Comparison of ENCODE assay signal across 16 cellular contexts in genomic region chr3:196872316-196872715, GRCh38. TPM values are rescaled to one million over a fixed set of nuclear protein-coding genes. Genes with fewer than 3 reads are reported as not detected.
DNase-seq lines count a peak whose midpoint lies in the region; ATAC-seq and TF ChIP-seq lines count a peak whose summit lies in the region.
"Had no signal": no experiment of that assay in that cellular context is flagged by ENCODE, and none has a peak within 500 bp of the region (broad histone marks: within the 10 kb centered on the region; RNA-seq: fewer than 3 reads in every experiment).

No MANE protein-coding gene starts in this region.

- H3K4me1 Mint-ChIP-seq in neural crest cell: peaks cover 19% of the 10 kb centered on the region

- H3K79me2 ChIP-seq in Loucy (ENCODE audit: insufficient read depth, low read length): peaks cover 91% of the 10 kb centered on the region

- no peaks in the 10 kb centered on the region for H3K9me2 ChIP-seq in Loucy (replicated peaks; ENCODE audit: low read depth, low read length)

- H3F3A ChIP-seq in Loucy (ENCODE audit: low read depth): no peaks in the 10 kb centered on the region

- DNase-seq in choroid plexus epithelial cell (ENCODE audit: low read depth): peak; percentile 30
- no peak for DNase-seq in neural crest cell (ENCODE audit: low read depth, low spot score)
- no peak for DNase-seq in activated CD8-positive, alpha-beta memory T cell treated with anti-CD3 and anti-CD28 coated beads, Interleukin-2, amount 50 U/mL, for 48 hours
- DNase-seq in cardiac septum (ENCODE audit: low spot score): no peak
- DNase-seq: C1 segment of cervical spinal cord, GM23248, MV-4-11, NCI-H1694 treated with DMSO at 0.1 percent for 48 hours, SHP77 had no signal

- H3K4me1 ChIP-seq in BLaER1 (peaks cover 28% of the 10 kb centered on the region), Loucy (ENCODE audit: insufficient read depth, low read length, poor library complexity, severe bottlenecking) (peaks cover 16% of the 10 kb centered on the region)

- no peaks in the 10 kb centered on the region for H3K9me3 Mint-ChIP-seq in neural crest cell

- H3K36me3 Mint-ChIP-seq in neural crest cell (ENCODE audit: low read depth): no peaks in the 10 kb centered on the region

- no peak overlapping the region for H3K9ac ChIP-seq in BLaER1
- no peak overlapping the region for H3K9ac ChIP-seq in Loucy (ENCODE audit: low read depth, low read length, poor library complexity, severe bottlenecking)
- H3K9ac ChIP-seq: GM23248 had no signal

- H3K4me3 Mint-ChIP-seq in neural crest cell: peak overlapping the region; percentile 38

- no peak overlapping the region for H2AFZ ChIP-seq in Loucy (ENCODE audit: low read length)
- H2AFZ ChIP-seq: GM23248 had no signal

- H4K20me1 ChIP-seq in BLaER1: peaks cover 96% of the 10 kb centered on the region
- peaks cover 68% of the 10 kb centered on the region for H4K20me1 ChIP-seq in Loucy (ENCODE audit: insufficient read depth, low read length, poor library complexity, severe bottlenecking)

- H3K27me3 ChIP-seq in BLaER1 (no peaks in the 10 kb centered on the region), Loucy (ENCODE audit: insufficient read depth, low read length, poor library complexity, severe bottlenecking) (no peaks in the 10 kb centered on the region)

- no peaks in the 10 kb centered on the region for H3K27me3 Mint-ChIP-seq in neural crest cell (ENCODE audit: low read depth)

- ATAC-seq in HG02759 (IDR thresholded peaks at IDR 0.05; ENCODE audit: unreplicated experiment) (no peak), HG03460 (IDR thresholded peaks at IDR 0.05; ENCODE audit: unreplicated experiment) (no peak)
- ATAC-seq: K562 had no signal

- H3K4me3 ChIP-seq in BLaER1: no peak overlapping the region
- H3K4me3 ChIP-seq in Loucy (ENCODE audit: low read length, poor library complexity, severe bottlenecking): no peak overlapping the region
- no peak overlapping the region for H3K4me3 ChIP-seq in choroid plexus epithelial cell (ENCODE audit: low read depth, low read length)
- H3K4me3 ChIP-seq: GM23248, HAP-1, K562, SK-N-MC had no signal

- no peak overlapping the region for H3K27ac Mint-ChIP-seq in neural crest cell (ENCODE audit: unreplicated experiment)

- peaks cover 26% of the 10 kb centered on the region for H3K36me3 ChIP-seq in BLaER1
- no peaks in the 10 kb centered on the region for H3K36me3 ChIP-seq in Loucy (ENCODE audit: insufficient read depth, low read length)

- intact Hi-C loops in cardiac septum (cut with DNase I): no loop called here

- H3K4me2 ChIP-seq in BLaER1: peak overlapping the region; percentile 37
- H3K4me2 ChIP-seq in Loucy (ENCODE audit: low read depth, low read length, poor library complexity, severe bottlenecking): peak overlapping the region; percentile 79

- H3K9me3 ChIP-seq in BLaER1: no peaks in the 10 kb centered on the region
- no peaks in the 10 kb centered on the region for H3K9me3 ChIP-seq in Loucy (ENCODE audit: insufficient read depth, low read depth, low read length)
- H3K9me3 ChIP-seq: HAP-1 had no signal

- TF ChIP-seq CTCF in Loucy (conservative IDR thresholded peaks at IDR 0.05; ENCODE audit: low read length) (no peak), choroid plexus epithelial cell (conservative IDR thresholded peaks at IDR 0.05; ENCODE audit: low read depth, low read length) (no peak), neural crest cell (conservative IDR thresholded peaks at IDR 0.05) (no peak)

- no peak overlapping the region for H3K27ac ChIP-seq in BLaER1
- H3K27ac ChIP-seq: GM23248, SK-N-MC had no signal

RNA-seq across cellular contexts. Expression of gene SENP5, which starts 4.6 kb away (rescaled TPM):
- total RNA-seq in neural crest cell (41.3 and 44.4 TPM in 2 replicates), cardiac septum (21.6 TPM)
